In the genomic region with DNA sequence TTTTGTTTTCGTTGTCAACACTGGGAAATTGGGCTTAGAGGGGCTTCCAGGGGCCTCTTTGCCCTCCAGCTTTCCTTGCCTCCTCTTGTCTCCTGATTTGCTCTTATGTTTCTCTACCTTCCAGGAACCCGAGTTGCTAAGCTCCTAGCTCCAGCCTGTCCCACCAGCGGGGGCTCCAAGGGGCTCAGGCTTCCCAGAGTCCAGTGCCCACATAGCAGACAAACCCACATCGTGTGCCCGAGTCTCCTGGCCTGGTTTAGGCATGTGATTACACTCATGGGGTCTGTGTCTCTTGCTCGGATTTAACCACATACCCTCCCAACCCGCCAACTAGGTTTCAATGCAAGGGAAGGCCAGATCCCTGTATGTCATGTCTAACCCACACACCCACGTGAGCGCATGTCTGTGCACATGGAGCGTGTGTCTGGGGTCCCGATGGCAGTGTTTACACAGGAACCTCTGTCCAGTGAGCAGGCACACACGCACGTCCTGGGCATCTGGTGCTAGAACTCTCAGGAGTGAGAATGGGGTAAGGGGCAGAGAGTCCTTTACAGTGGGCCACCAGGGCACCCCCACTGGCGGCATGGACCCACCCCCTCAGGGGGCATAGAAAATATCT, we compare ENCODE assay signal across 17 cellular contexts.
DNase-seq lines count a peak whose midpoint lies in the region; ATAC-seq, FAIRE-seq and TF ChIP-seq lines count a peak whose summit lies in the region.
"Had no signal": no experiment of that assay in that cellular context is flagged by ENCODE, and none has a peak within 500 bp of the region (broad histone marks: within the 10 kb centered on the region; RNA-seq: fewer than 3 reads in every experiment).

No MANE protein-coding gene starts in this region.

- H3K9me2 ChIP-seq in Loucy (replicated peaks; ENCODE audit: low read depth, low read length) = no peaks in the 10 kb centered on the region

- no peak overlapping the region for H3K4me3 Mint-ChIP-seq in CD8-positive, alpha-beta T cell
- no peak overlapping the region for H3K4me3 Mint-ChIP-seq in glutamatergic neuron (ENCODE audit: unreplicated experiment)
- H3K4me3 Mint-ChIP-seq: CD4-positive, alpha-beta T cell had no signal

- H3K4me3 ChIP-seq in CD8-positive, alpha-beta T cell (ENCODE audit: low read depth, low read length) = no peak overlapping the region
- no peak overlapping the region for H3K4me3 ChIP-seq in Loucy (ENCODE audit: low read length, poor library complexity, severe bottlenecking)
- H3K4me3 ChIP-seq: MG63, Peyer's patch had no signal

- POLR2A ChIA-PET in CD8-positive, alpha-beta T cell (lab: Charles Lee) = interaction anchor here (1.4 kb wide), 1 partner anchor 9 kb away, joined by 4 read pairs; no protein-coding TSS in a partner anchor

- H3K27ac Mint-ChIP-seq in CD8-positive, alpha-beta T cell = peak overlapping the region; percentile 22
- peak overlapping the region; percentile 43 for H3K27ac Mint-ChIP-seq in glutamatergic neuron (ENCODE audit: unreplicated experiment)
- H3K27ac Mint-ChIP-seq: CD4-positive, alpha-beta T cell had no signal

- ATAC-seq in CD8-positive, alpha-beta T cell = no peak
- no peak for ATAC-seq in GM18861 (IDR thresholded peaks at IDR 0.05; ENCODE audit: unreplicated experiment)
- ATAC-seq in GM19324 (IDR thresholded peaks at IDR 0.05; ENCODE audit: low FRiP score, unreplicated experiment) = no peak

- TF ChIP-seq CTCF in CD8-positive, alpha-beta T cell (IDR thresholded peaks at IDR 0.05) = no peak
- TF ChIP-seq CTCF in Loucy (conservative IDR thresholded peaks at IDR 0.05; ENCODE audit: low read length) (no peak), glutamatergic neuron (IDR thresholded peaks at IDR 0.05; ENCODE audit: partially characterized antibody, unreplicated experiment) (no peak)

- H3K4me1 Mint-ChIP-seq in CD8-positive, alpha-beta T cell (ENCODE audit: low read depth) = peaks cover 61% of the 10 kb centered on the region
- H3K4me1 Mint-ChIP-seq in glutamatergic neuron (ENCODE audit: low read depth, unreplicated experiment) = peaks cover 33% of the 10 kb centered on the region

- no peaks in the 10 kb centered on the region for H3K79me2 ChIP-seq in Loucy (ENCODE audit: insufficient read depth, low read length)

- no peak overlapping the region for H3K27ac ChIP-seq in CD8-positive, alpha-beta T cell (ENCODE audit: low read depth, low read length)
- H3K27ac ChIP-seq: Peyer's patch had no signal

- no peaks in the 10 kb centered on the region for H3K36me3 Mint-ChIP-seq in CD8-positive, alpha-beta T cell
- peaks cover 4% of the 10 kb centered on the region for H3K36me3 Mint-ChIP-seq in glutamatergic neuron (ENCODE audit: unreplicated experiment)

- no peak overlapping the region for H2AFZ ChIP-seq in Loucy (ENCODE audit: low read length)

- DNase-seq in CD8-positive, alpha-beta T cell = no peak
- DNase-seq in glutamatergic neuron (no peak), urothelium cell line (ENCODE audit: low spot score) (no peak), 8988T (no peak)
- DNase-seq: AML-193; CD4-positive, alpha-beta T cell; NCI-H1048; NCI-H1930; NCI-H2171; Peyer's patch; SW 1271 had no signal

- intact Hi-C loops in CD8-positive, alpha-beta T cell (cut with DNase I, micrococcal nuclease) = no loop called here

- H3K9ac ChIP-seq in Loucy (ENCODE audit: low read depth, low read length, poor library complexity, severe bottlenecking) = peak overlapping the region; percentile 68

- H3K9me3 ChIP-seq in CD8-positive, alpha-beta T cell (ENCODE audit: low read length) = no peaks in the 10 kb centered on the region
- H3K9me3 ChIP-seq in Loucy (ENCODE audit: insufficient read depth, low read depth, low read length) = no peaks in the 10 kb centered on the region
- H3K9me3 ChIP-seq: MG63, Peyer's patch had no signal

- H3K4me2 ChIP-seq in Loucy (ENCODE audit: low read depth, low read length, poor library complexity, severe bottlenecking) = no peak overlapping the region

- peaks cover 28% of the 10 kb centered on the region for H3F3A ChIP-seq in Loucy (ENCODE audit: low read depth)

- no peaks in the 10 kb centered on the region for H3K27me3 Mint-ChIP-seq in CD8-positive, alpha-beta T cell (ENCODE audit: low read depth)
- peaks cover 9% of the 10 kb centered on the region for H3K27me3 Mint-ChIP-seq in glutamatergic neuron (ENCODE audit: unreplicated experiment)
- H3K27me3 Mint-ChIP-seq: CD4-positive, alpha-beta T cell had no signal

- H3K36me3 ChIP-seq in CD8-positive, alpha-beta T cell (ENCODE audit: insufficient read depth, low read length) = no peaks in the 10 kb centered on the region
- H3K36me3 ChIP-seq in Loucy (ENCODE audit: insufficient read depth, low read length) = no peaks in the 10 kb centered on the region
- H3K36me3 ChIP-seq: MG63, Peyer's patch had no signal

- no peaks in the 10 kb centered on the region for H3K9me3 Mint-ChIP-seq in CD8-positive, alpha-beta T cell
- H3K9me3 Mint-ChIP-seq in glutamatergic neuron (ENCODE audit: unreplicated experiment) = peaks cover 6% of the 10 kb centered on the region
- H3K9me3 Mint-ChIP-seq: CD4-positive, alpha-beta T cell had no signal

- peaks cover 36% of the 10 kb centered on the region for H3K4me1 ChIP-seq in CD8-positive, alpha-beta T cell (ENCODE audit: insufficient read depth, low read length)
- H3K4me1 ChIP-seq in Loucy (ENCODE audit: insufficient read depth, low read length, poor library complexity, severe bottlenecking) = peaks cover 89% of the 10 kb centered on the region

- no peaks in the 10 kb centered on the region for H3K27me3 ChIP-seq in CD8-positive, alpha-beta T cell (ENCODE audit: insufficient read depth, low read length)
- no peaks in the 10 kb centered on the region for H3K27me3 ChIP-seq in Loucy (ENCODE audit: insufficient read depth, low read length, poor library complexity, severe bottlenecking)
- H3K27me3 ChIP-seq: MG63, Peyer's patch had no signal

- no peaks in the 10 kb centered on the region for H4K20me1 ChIP-seq in Loucy (ENCODE audit: insufficient read depth, low read length, poor library complexity, severe bottlenecking)

- CTCF ChIA-PET in CD8-positive, alpha-beta T cell (lab: Charles Lee) = interaction anchor here (0.7 kb wide), 1 partner anchor 12 kb away, joined by 3 read pairs; no protein-coding TSS in a partner anchor

- peak; percentile 48 for FAIRE-seq in urothelium cell line (lab: Jason Lieb, UNC)
- FAIRE-seq: GM12892, GM18507 had no signal
